Comparison of ENCODE assay signal across 23 cellular contexts in the genomic region with DNA sequence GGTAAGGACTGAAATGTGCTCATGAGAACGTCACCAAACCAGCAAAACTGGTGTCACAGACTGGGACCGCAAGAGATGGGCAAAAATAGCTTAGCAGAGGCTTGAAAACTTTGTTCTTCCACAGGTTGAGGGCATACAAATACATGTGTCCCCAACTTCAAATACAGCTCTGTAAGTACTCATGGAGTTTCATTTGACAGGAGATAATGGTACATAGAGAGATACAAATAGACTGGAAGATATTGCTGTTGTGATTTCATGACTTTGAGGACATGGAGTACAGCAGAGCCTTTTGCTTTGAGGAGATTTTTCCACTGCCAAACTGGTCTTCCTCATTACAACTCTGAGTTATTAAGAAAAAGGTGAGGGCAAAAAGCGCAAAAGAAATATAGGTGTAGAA.
A peak's percentile ranks its signal among the peaks of the same experiment; 100 is the strongest.
DNase-seq lines count a peak whose midpoint lies in the region; ATAC-seq, FAIRE-seq and TF ChIP-seq lines count a peak whose summit lies in the region.
"Had no signal": no experiment of that assay in that cellular context is flagged by ENCODE, and none has a peak within 500 bp of the region (broad histone marks: within the 10 kb centered on the region; RNA-seq: fewer than 3 reads in every experiment).

No MANE protein-coding gene starts in this region.

- TF ChIP-seq CTCF in HepG2 (CRISPR knock-in tag; IDR thresholded peaks at IDR 0.05): no peak
- TF ChIP-seq CTCF in right lobe of liver (IDR thresholded peaks at IDR 0.05): no peak

- CTCF ChIA-PET in activated naive CD4-positive, alpha-beta T cell treated with anti-CD3 and anti-CD28 coated beads, Interleukin-2, amount 10 ng/mL, durations not matched to agents 7 days and 5 days (lab: Charles Lee): no interaction called here
- CTCF ChIA-PET in HepG2 (lab: Yijun Ruan, JAX; ENCODE audit: low intra/inter-chr PET ratio, low total read pairs): no interaction called here

- no peak for TF ChIP-seq RAD21 in HepG2 (CRISPR knock-in tag; IDR thresholded peaks at IDR 0.05)

- H3K27ac Mint-ChIP-seq in activated naive CD4-positive, alpha-beta T cell treated with anti-CD3 and anti-CD28 coated beads, Interleukin-2, amount 50 U/mL, for 24 hours: peak overlapping the region; percentile 10
- H3K27ac Mint-ChIP-seq in activated naive CD4-positive, alpha-beta T cell treated with anti-CD3 and anti-CD28 coated beads, Interleukin-2, amount 10 ng/mL, durations not matched to agents 7 days and 5 days: no peak overlapping the region
- H3K27ac Mint-ChIP-seq: B cell; CD8-positive, alpha-beta T cell had no signal

- H3K36me3 ChIP-seq in HepG2 (replicated peaks in 1 of 2; ENCODE audit: control insufficient read depth in 1 of 2, insufficient read depth in 2 of 2, low read length in 2 of 2) (peaks cover 14 to 41% of the 10 kb centered on the region in 2 experiments), right lobe of liver (peaks cover 0 to 4% (median under 1%) of the 10 kb centered on the region in 4 donors)

- H2AFZ ChIP-seq in HepG2 (ENCODE audit: low read length): no peak overlapping the region

- TF ChIP-seq POLR2A in HepG2 (IDR thresholded peaks at IDR 0.05; ENCODE audit: insufficient read depth in 1 of 2, low read depth in 2 of 2, low read length in 2 of 2) (no peak), right lobe of liver (IDR thresholded peaks at IDR 0.05) (no peak)

- H3K9me3 ChIP-seq in HepG2 (ENCODE audit: low read length) (no peaks in the 10 kb centered on the region), right lobe of liver (no peaks in the 10 kb centered on the region)
- H3K9me3 ChIP-seq: Caco-2 had no signal

- DNase-seq in activated naive CD4-positive, alpha-beta T cell treated with anti-CD3 and anti-CD28 coated beads, Interleukin-2, amount 10 ng/mL, durations not matched to agents 7 days and 5 days: no peak
- DNase-seq in Right ventricle myocardium superior (no peak), left cardiac atrium (no peak), HepG2 (ENCODE audit: low spot score) (no peak), right lobe of liver (no peak), NCI-H146 treated with DMSO at 0.1 percent for 48 hours (lab: John Stamatoyannopoulos, UW; ENCODE audit: unreplicated experiment) (no peak), NCI-H1694 treated with DMSO at 0.1 percent for 48 hours (lab: John Stamatoyannopoulos, UW) (no peak)
- DNase-seq: Caco-2; CD4-positive, CD25-positive, alpha-beta regulatory T cell; CD8-positive, alpha-beta T cell; DMS153; DND-41; GOT3; HCEC 1CT had no signal

- no TSS peak for BruUV-seq in HepG2 (replicated peaks; lab: Mats Ljungman, UMichigan)

- H3K36me3 Mint-ChIP-seq in activated naive CD4-positive, alpha-beta T cell treated with anti-CD3 and anti-CD28 coated beads, Interleukin-2, amount 50 U/mL, for 24 hours: peaks cover 28% of the 10 kb centered on the region
- peaks cover 19% of the 10 kb centered on the region for H3K36me3 Mint-ChIP-seq in activated naive CD4-positive, alpha-beta T cell treated with anti-CD3 and anti-CD28 coated beads, Interleukin-2, amount 10 ng/mL, durations not matched to agents 7 days and 5 days

- H3K4me1 Mint-ChIP-seq in activated naive CD4-positive, alpha-beta T cell treated with anti-CD3 and anti-CD28 coated beads, Interleukin-2, amount 50 U/mL, for 24 hours: peaks cover 7% of the 10 kb centered on the region
- no peaks in the 10 kb centered on the region for H3K4me1 Mint-ChIP-seq in activated naive CD4-positive, alpha-beta T cell treated with anti-CD3 and anti-CD28 coated beads, Interleukin-2, amount 10 ng/mL, durations not matched to agents 7 days and 5 days
- H3K4me1 Mint-ChIP-seq: B cell had no signal

- no peak overlapping the region for H3K4me3 Mint-ChIP-seq in activated naive CD4-positive, alpha-beta T cell treated with anti-CD3 and anti-CD28 coated beads, Interleukin-2, amount 50 U/mL, for 24 hours
- no peak overlapping the region for H3K4me3 Mint-ChIP-seq in activated naive CD4-positive, alpha-beta T cell treated with anti-CD3 and anti-CD28 coated beads, Interleukin-2, amount 10 ng/mL, durations not matched to agents 7 days and 5 days
- H3K4me3 Mint-ChIP-seq: B cell; CD4-positive, CD25-positive, alpha-beta regulatory T cell; CD8-positive, alpha-beta T cell had no signal

- no peak overlapping the region for H3K4me2 ChIP-seq in HepG2 (ENCODE audit: low read depth, low read length)
- H3K4me2 ChIP-seq: BLaER1 had no signal

- H3K9ac ChIP-seq in HepG2 (ENCODE audit: insufficient read depth, low read depth, low read length): no peak overlapping the region
- H3K9ac ChIP-seq: BLaER1 had no signal

- H3K27ac ChIP-seq in HepG2 (ENCODE audit: extremely low read length, insufficient read depth, low read length) (peak overlapping the region; percentile 68), right lobe of liver (no peak overlapping the region)
- H3K27ac ChIP-seq: 22Rv1, BLaER1, C4-2B had no signal

- no peaks in the 10 kb centered on the region for H4K20me1 ChIP-seq in HepG2 (ENCODE audit: insufficient read depth, low read length)

- H3K4me1 ChIP-seq in HepG2 (ENCODE audit: insufficient read depth, low read length) (peaks cover 55% of the 10 kb centered on the region), right lobe of liver (no peaks in the 10 kb centered on the region)
- H3K4me1 ChIP-seq: BLaER1, Caco-2 had no signal

- H3K27me3 ChIP-seq in HepG2 (ENCODE audit: control insufficient read depth in 1 of 2, insufficient read depth in 2 of 2, low read length in 2 of 2) (no peaks in the 10 kb centered on the region), right lobe of liver (no peaks in the 10 kb centered on the region)
- H3K27me3 ChIP-seq: BLaER1 had no signal

- peaks cover 5% of the 10 kb centered on the region for H3K79me2 ChIP-seq in HepG2 (ENCODE audit: insufficient read depth, low read length)

- intact Hi-C loops in Right ventricle myocardium superior (cut with DNase I): no loop called here
- intact Hi-C loops in left cardiac atrium (cut with DNase I): no loop called here
- intact Hi-C loops in HepG2 (cut with micrococcal nuclease; ENCODE audit: unreplicated experiment): no loop called here
- intact Hi-C loops in right lobe of liver (cut with DNase I): no loop called here

- no peaks in the 10 kb centered on the region for H3K27me3 Mint-ChIP-seq in activated naive CD4-positive, alpha-beta T cell treated with anti-CD3 and anti-CD28 coated beads, Interleukin-2, amount 50 U/mL, for 24 hours
- no peaks in the 10 kb centered on the region for H3K27me3 Mint-ChIP-seq in activated naive CD4-positive, alpha-beta T cell treated with anti-CD3 and anti-CD28 coated beads, Interleukin-2, amount 10 ng/mL, durations not matched to agents 7 days and 5 days
- H3K27me3 Mint-ChIP-seq: B cell; CD4-positive, CD25-positive, alpha-beta regulatory T cell had no signal

- ATAC-seq in Right ventricle myocardium superior (ENCODE audit: poor library complexity) (peak; percentile 41), left cardiac atrium (no peak), HepG2 (no peak), right lobe of liver (no peak)
- ATAC-seq: CD8-positive, alpha-beta T cell had no signal

- TF ChIP-seq EP300 in HepG2 (IDR thresholded peaks at IDR 0.05; ENCODE audit: low read depth in 2 of 2, low read length in 2 of 2): no peak
- no peak for TF ChIP-seq EP300 in HepG2 (CRISPR knock-in tag; IDR thresholded peaks at IDR 0.05; ENCODE audit: borderline replicate concordance)

- H3K9me3 Mint-ChIP-seq in activated naive CD4-positive, alpha-beta T cell treated with anti-CD3 and anti-CD28 coated beads, Interleukin-2, amount 50 U/mL, for 24 hours: no peaks in the 10 kb centered on the region
- H3K9me3 Mint-ChIP-seq in activated naive CD4-positive, alpha-beta T cell treated with anti-CD3 and anti-CD28 coated beads, Interleukin-2, amount 10 ng/mL, durations not matched to agents 7 days and 5 days: no peaks in the 10 kb centered on the region
- H3K9me3 Mint-ChIP-seq: CD8-positive, alpha-beta T cell had no signal

- in situ Hi-C loops in HepG2 (cut with HindIII; ENCODE audit: extremely low pct_ligation_motif_present, low pct_unique_long_range_greater_than_20kb): no loop called here

- H3K4me3 ChIP-seq in HepG2 (replicated peaks in 1 of 3; ENCODE audit: insufficient read depth in 1 of 3, low read depth in 2 of 3, low read length in 3 of 3): no peak overlapping the region
- no peak overlapping the region for H3K4me3 ChIP-seq in right lobe of liver
- H3K4me3 ChIP-seq: BLaER1 had no signal

- no peak for FAIRE-seq in HepG2 (lab: Jason Lieb, UNC)
- FAIRE-seq: A204.1, G401.6, GM12892, H54 had no signal

- POLR2A ChIA-PET in HepG2 (lab: Yijun Ruan, JAX): no interaction called here

- 100% methylated on average over 3 of the region's 3 CpGs for WGBS in HepG2 (ENCODE audit: low lambda C conversion rate)
- 90% methylated on average over 3 of the region's 3 CpGs for WGBS in right lobe of liver (ENCODE audit: insufficient coverage, low coverage, low lambda C conversion rate, missing lambda C conversion rate)

TF ChIP-seq in HepG2, 621 proteins besides CTCF, POLR2A, EP300 and RAD21:
- TF ChIP-seq ZNF446 (CRISPR knock-in tag; IDR thresholded peaks at IDR 0.05): no peak
- TF ChIP-seq ZSCAN21 (CRISPR knock-in tag; IDR thresholded peaks at IDR 0.05; ENCODE audit: borderline replicate concordance): no peak
- TF ChIP-seq TBX3 (IDR thresholded peaks at IDR 0.05; ENCODE audit: borderline replicate concordance): no peak
- no peak for TF ChIP-seq HDAC6 (IDR thresholded peaks at IDR 0.05; ENCODE audit: low read depth, low read length)
